ENCODE assay signal across 10 cellular contexts in genomic region chr4:48133668-48134444, GRCh38. TPM values are rescaled to one million over a fixed set of nuclear protein-coding genes. Genes with fewer than 3 reads are reported as not detected.
DNase-seq lines count a peak whose midpoint lies in the region; ATAC-seq and TF ChIP-seq lines count a peak whose summit lies in the region.
"Had no signal": no experiment of that assay in that cellular context is flagged by ENCODE, and none has a peak within 500 bp of the region (broad histone marks: within the 10 kb centered on the region; RNA-seq: fewer than 3 reads in every experiment).

TXK (minus strand) TSS chr4:48134250; CDS start chr4:48134170, 80 bp downstream.

- H3K9me3 ChIP-seq in endodermal cell (ENCODE audit: control insufficient read depth, low read length), result no peaks in the 10 kb centered on the region

- no peaks in the 10 kb centered on the region for H3K36me3 Mint-ChIP-seq in activated T-cell treated with anti-CD3 and anti-CD28 coated beads, Interleukin-2, amount 50 U/mL, for 4 hours (ENCODE audit: insufficient read depth)
- peaks cover 16% of the 10 kb centered on the region for H3K36me3 Mint-ChIP-seq in activated CD4-positive, alpha-beta memory T cell treated with anti-CD3 and anti-CD28 coated beads, Interleukin-2, amount 10 ng/mL, durations not matched to agents 7 days and 5 days (ENCODE audit: low read depth)
- peaks cover 18% of the 10 kb centered on the region for H3K36me3 Mint-ChIP-seq in endodermal cell (ENCODE audit: low read depth)

- H3K27me3 Mint-ChIP-seq in activated T-cell treated with anti-CD3 and anti-CD28 coated beads, Interleukin-2, amount 50 U/mL, for 4 hours (ENCODE audit: low read depth), result no peaks in the 10 kb centered on the region
- H3K27me3 Mint-ChIP-seq in activated CD4-positive, alpha-beta memory T cell treated with anti-CD3 and anti-CD28 coated beads, Interleukin-2, amount 10 ng/mL, durations not matched to agents 7 days and 5 days, result no peaks in the 10 kb centered on the region
- no peaks in the 10 kb centered on the region for H3K27me3 Mint-ChIP-seq in endodermal cell (ENCODE audit: insufficient read depth)
- no peaks in the 10 kb centered on the region for H3K27me3 Mint-ChIP-seq in stimulated activated naive CD8-positive, alpha-beta T cell treated with anti-CD3 and anti-CD28 coated beads, Interleukin-15, amount 100 ng/mL, for 72 hours

- TF ChIP-seq CTCF in endodermal cell (conservative IDR thresholded peaks at IDR 0.05), result no peak

- peak; percentile 62 to 71 for ATAC-seq in activated T-cell treated with anti-CD3 and anti-CD28 coated beads, Interleukin-2, amount 50 U/mL, for 4 hours
- ATAC-seq in stimulated activated naive CD8-positive, alpha-beta T cell treated with anti-CD3 and anti-CD28 coated beads, Interleukin-15, amount 100 ng/mL, for 72 hours, result peak; percentile 62
- ATAC-seq in GM18511 (IDR thresholded peaks at IDR 0.05; ENCODE audit: unreplicated experiment), result no peak
- ATAC-seq: PC-3 had no signal

- peaks cover 9% of the 10 kb centered on the region for H3K4me1 ChIP-seq in endodermal cell (ENCODE audit: control insufficient read depth, insufficient read depth, low read length)

- no peaks in the 10 kb centered on the region for H3K9me3 Mint-ChIP-seq in activated T-cell treated with anti-CD3 and anti-CD28 coated beads, Interleukin-2, amount 50 U/mL, for 4 hours
- H3K9me3 Mint-ChIP-seq in activated CD4-positive, alpha-beta memory T cell treated with anti-CD3 and anti-CD28 coated beads, Interleukin-2, amount 10 ng/mL, durations not matched to agents 7 days and 5 days, result no peaks in the 10 kb centered on the region
- H3K9me3 Mint-ChIP-seq in endodermal cell, result no peaks in the 10 kb centered on the region
- H3K9me3 Mint-ChIP-seq in stimulated activated naive CD8-positive, alpha-beta T cell treated with anti-CD3 and anti-CD28 coated beads, Interleukin-15, amount 100 ng/mL, for 72 hours, result no peaks in the 10 kb centered on the region

- no peak for DNase-seq in activated T-cell treated with anti-CD3 and anti-CD28 coated beads, Interleukin-2, amount 50 U/mL, for 4 hours
- no peak for DNase-seq in activated T-cell treated with anti-CD3 and anti-CD28 coated beads, Interleukin-2, amount 50 U/mL, for 48 hours
- DNase-seq in activated CD4-positive, alpha-beta memory T cell treated with anti-CD3 and anti-CD28 coated beads, Interleukin-2, amount 10 ng/mL, durations not matched to agents 7 days and 5 days, result peak; percentile 23
- DNase-seq in endodermal cell (no peak), amniotic stem cell (lab: John Stamatoyannopoulos, UW) (no peak)
- DNase-seq in stimulated activated naive CD8-positive, alpha-beta T cell treated with anti-CD3 and anti-CD28 coated beads, Interleukin-15, amount 100 ng/mL, for 72 hours, result peak in 1 of 2 donors; percentile 43
- no peak for DNase-seq in effector CD4-positive, alpha-beta T cell
- DNase-seq: PC-3 had no signal

- H3K36me3 ChIP-seq in endodermal cell (ENCODE audit: control insufficient read depth, insufficient read depth, low read length), result no peaks in the 10 kb centered on the region

- no peak within 1 kb of the TSS for H3K4me3 ChIP-seq in endodermal cell (ENCODE audit: low read length)
- H3K4me3 ChIP-seq: coronary artery had no signal

- H3K4me1 Mint-ChIP-seq in activated T-cell treated with anti-CD3 and anti-CD28 coated beads, Interleukin-2, amount 50 U/mL, for 4 hours (ENCODE audit: low read depth), result peaks cover 88% of the 10 kb centered on the region
- H3K4me1 Mint-ChIP-seq in activated CD4-positive, alpha-beta memory T cell treated with anti-CD3 and anti-CD28 coated beads, Interleukin-2, amount 10 ng/mL, durations not matched to agents 7 days and 5 days, result peaks cover 80% of the 10 kb centered on the region
- peaks cover 31% of the 10 kb centered on the region for H3K4me1 Mint-ChIP-seq in endodermal cell
- H3K4me1 Mint-ChIP-seq in stimulated activated naive CD8-positive, alpha-beta T cell treated with anti-CD3 and anti-CD28 coated beads, Interleukin-15, amount 100 ng/mL, for 72 hours, result peaks cover 63% of the 10 kb centered on the region

- H3K9ac ChIP-seq in endodermal cell (ENCODE audit: extremely low read depth, low read length, poor library complexity, severe bottlenecking), result no peak within 1 kb of the TSS

- CTCF ChIA-PET in activated CD4-positive, alpha-beta memory T cell treated with anti-CD3 and anti-CD28 coated beads, Interleukin-2, amount 10 ng/mL, durations not matched to agents 7 days and 5 days (lab: Charles Lee), result interaction anchor here (8.7 kb wide), 1 partner anchor 6 kb away, joined by 114 read pairs; no protein-coding TSS in a partner anchor

- no peak within 1 kb of the TSS for H3K27ac ChIP-seq in endodermal cell (ENCODE audit: low read depth, low read length)
- H3K27ac ChIP-seq: coronary artery had no signal

- peak within 1 kb of the TSS; percentile 88 for H3K27ac Mint-ChIP-seq in activated CD4-positive, alpha-beta memory T cell treated with anti-CD3 and anti-CD28 coated beads, Interleukin-2, amount 10 ng/mL, durations not matched to agents 7 days and 5 days
- H3K27ac Mint-ChIP-seq in endodermal cell, result peak within 1 kb of the TSS; percentile 35
- H3K27ac Mint-ChIP-seq in stimulated activated naive CD8-positive, alpha-beta T cell treated with anti-CD3 and anti-CD28 coated beads, Interleukin-15, amount 100 ng/mL, for 72 hours, result peak within 1 kb of the TSS; percentile 99

- POLR2A ChIA-PET in activated CD4-positive, alpha-beta memory T cell treated with anti-CD3 and anti-CD28 coated beads, Interleukin-2, amount 10 ng/mL, durations not matched to agents 7 days and 5 days (lab: Charles Lee), result interaction anchor here (1.3 kb wide), 2 partner anchors 84 to 242 kb away, joined by 3 to 4 read pairs; no protein-coding TSS in a partner anchor

- no peaks in the 10 kb centered on the region for H3K27me3 ChIP-seq in endodermal cell (ENCODE audit: control insufficient read depth, insufficient read depth, low read length, poor library complexity, severe bottlenecking)

- H3K4me3 Mint-ChIP-seq in activated T-cell treated with anti-CD3 and anti-CD28 coated beads, Interleukin-2, amount 50 U/mL, for 4 hours, result peak within 1 kb of the TSS; percentile 82
- peak within 1 kb of the TSS; percentile 78 for H3K4me3 Mint-ChIP-seq in activated CD4-positive, alpha-beta memory T cell treated with anti-CD3 and anti-CD28 coated beads, Interleukin-2, amount 10 ng/mL, durations not matched to agents 7 days and 5 days
- H3K4me3 Mint-ChIP-seq in endodermal cell, result no peak within 1 kb of the TSS
- peak within 1 kb of the TSS; percentile 79 to 97 for H3K4me3 Mint-ChIP-seq in stimulated activated naive CD8-positive, alpha-beta T cell treated with anti-CD3 and anti-CD28 coated beads, Interleukin-15, amount 100 ng/mL, for 72 hours

- WGBS in endodermal cell (ENCODE audit: insufficient coverage in 1 of 2, insufficient read length in 1 of 2), 2 experiments, result 94 to 98% methylated on average over 4 to 5 of the region's 5 CpGs

RNA-seq across cellular contexts. Expression of gene TXK, which starts in this region (rescaled TPM):
- 1 to 10 TPM; 2.4 to 5.9 (median 4.8) TPM for total RNA-seq in activated T-cell treated with anti-CD3 and anti-CD28 coated beads, Interleukin-2, amount 50 U/mL, for 4 hours
- total RNA-seq in activated CD4-positive, alpha-beta memory T cell treated with anti-CD3 and anti-CD28 coated beads, Interleukin-2, amount 10 ng/mL, durations not matched to agents 7 days and 5 days, result 10 to 100 TPM; 15.2 to 18.5 TPM
- under 1 TPM; 0.66 to 0.68 TPM for total RNA-seq in endodermal cell
- polyA plus RNA-seq in endodermal cell (2013, experiment 1 of 2), result not detected
- polyA plus RNA-seq in endodermal cell (2013, experiment 2 of 2), result 0.12 TPM

Comparison
In these comparisons a context has a peak if more than half of its experiments do, and no peak if none do; other contexts are left out.
1. H3K27ac Mint-ChIP-seq: peak in every context shown above with its lines; median percentile 99 in stimulated activated naive CD8-positive, alpha-beta T cell treated with anti-CD3 and anti-CD28 coated beads, Interleukin-15, amount 100 ng/mL, for 72 hours; 88 in activated CD4-positive, alpha-beta memory T cell treated with anti-CD3 and anti-CD28 coated beads, Interleukin-2, amount 10 ng/mL, durations not matched to agents 7 days and 5 days; 35 in endodermal cell.